In genomic region chr1:15937706-15938168, GRCh38 we compare ENCODE assay signal across 8 cellular contexts. TPM values are rescaled to one million over a fixed set of nuclear protein-coding genes. Genes with fewer than 3 reads are reported as not detected.
DNase-seq lines count a peak whose midpoint lies in the region; FAIRE-seq and TF ChIP-seq lines count a peak whose summit lies in the region.
"Had no signal": no experiment of that assay in that cellular context is flagged by ENCODE, and none has a peak within 500 bp of the region (broad histone marks: within the 10 kb centered on the region; RNA-seq: fewer than 3 reads in every experiment).

No MANE protein-coding gene starts in this region.

- no peak overlapping the region for H3K4me2 ChIP-seq in PC-9

- no peaks in the 10 kb centered on the region for H3K27me3 ChIP-seq in PC-9 (ENCODE audit: insufficient read depth, low read depth)

- H3K4me1 ChIP-seq in PC-9 (replicated peaks; ENCODE audit: insufficient read depth), result no peaks in the 10 kb centered on the region

- BruUV-seq in PC-9 (replicated peaks; lab: Mats Ljungman, UMichigan), result TSS peak; percentile 7

- DNase-seq in PC-9, result no peak
- DNase-seq in ecto neural progenitor cell (ENCODE audit: low spot score), result peak; percentile 42
- peak; percentile 54 for DNase-seq in pulmonary artery endothelial cell (ENCODE audit: low read depth, low spot score)
- DNase-seq in SKM-1 treated with dmso at 0.1 percent for 144 hours (lab: John Stamatoyannopoulos, UW; ENCODE audit: unreplicated experiment), result no peak
- no peak for DNase-seq in GM19239 (ENCODE audit: insufficient read length, low spot score)
- no peak for DNase-seq in NCI-H1417 treated with DMSO at 0.1 percent for 48 hours (lab: John Stamatoyannopoulos, UW)

- H3K4me3 ChIP-seq in PC-9, result no peak overlapping the region
- H3K4me3 ChIP-seq: lung had no signal

- FAIRE-seq in GM19239 (lab: Jason Lieb, UNC), result no peak

- H3F3A ChIP-seq in PC-9 (ENCODE audit: insufficient read depth, low read depth), result peaks cover 5% of the 10 kb centered on the region; the same call in 1 of the 2 replicates

- intact Hi-C loops in PC-9 (cut with micrococcal nuclease; ENCODE audit: unreplicated experiment), result no loop called here

- peak; percentile 23 for TF ChIP-seq CTCF in GM12873 (IDR thresholded peaks at IDR 0.05; ENCODE audit: insufficient read depth, low read depth, low read length, missing control alignments)
- no peak for TF ChIP-seq CTCF in PC-9 (conservative IDR thresholded peaks at IDR 0.05)

- H4K20me1 ChIP-seq in PC-9 (ENCODE audit: insufficient read depth), result no peaks in the 10 kb centered on the region

- no peak overlapping the region for H3K27ac ChIP-seq in PC-9

- no peaks in the 10 kb centered on the region for H3K9me2 ChIP-seq in PC-9 (ENCODE audit: insufficient read depth)

- POLR2A ChIA-PET in PC-9 (lab: Charles Lee; ENCODE audit: unreplicated experiment), result interaction anchor here (0.6 kb wide), 1 partner anchor 146 kb away, joined by 12 read pairs; no protein-coding TSS in a partner anchor

- H3K9me3 ChIP-seq in PC-9 (ENCODE audit: insufficient read depth, low read depth), result no peaks in the 10 kb centered on the region

- CTCF ChIA-PET in PC-9 (lab: Charles Lee), result interaction anchor here (0.5 kb wide), 1 partner anchor 100 kb away, joined by 4 read pairs; no protein-coding TSS in a partner anchor

- H3K36me3 ChIP-seq in PC-9 (ENCODE audit: low read depth), result no peaks in the 10 kb centered on the region

- H3K79me2 ChIP-seq in PC-9 (ENCODE audit: low read depth), result no peaks in the 10 kb centered on the region

- no peak overlapping the region for H2AFZ ChIP-seq in PC-9

RNA-seq across cellular contexts. Expression of gene ZBTB17, which starts 38.2 kb away (rescaled TPM):
- total RNA-seq in PC-9 (2021) (17.4 and 24.2 TPM in 2 replicates), pulmonary artery endothelial cell (52.4 and 63.3 TPM in 2 replicates)

Comparison
In these comparisons a context has a peak if more than half of its experiments do, and no peak if none do; other contexts are left out.
1. DNase-seq: peak in ecto neural progenitor cell (single experiment) and pulmonary artery endothelial cell (single experiment); none in PC-9 (0 of 2), SKM-1 treated with dmso at 0.1 percent for 144 hours (single experiment), GM19239 (single experiment) and NCI-H1417 treated with DMSO at 0.1 percent for 48 hours (single experiment).